ENCODE assay signal across 8 cellular contexts in the genomic region with DNA sequence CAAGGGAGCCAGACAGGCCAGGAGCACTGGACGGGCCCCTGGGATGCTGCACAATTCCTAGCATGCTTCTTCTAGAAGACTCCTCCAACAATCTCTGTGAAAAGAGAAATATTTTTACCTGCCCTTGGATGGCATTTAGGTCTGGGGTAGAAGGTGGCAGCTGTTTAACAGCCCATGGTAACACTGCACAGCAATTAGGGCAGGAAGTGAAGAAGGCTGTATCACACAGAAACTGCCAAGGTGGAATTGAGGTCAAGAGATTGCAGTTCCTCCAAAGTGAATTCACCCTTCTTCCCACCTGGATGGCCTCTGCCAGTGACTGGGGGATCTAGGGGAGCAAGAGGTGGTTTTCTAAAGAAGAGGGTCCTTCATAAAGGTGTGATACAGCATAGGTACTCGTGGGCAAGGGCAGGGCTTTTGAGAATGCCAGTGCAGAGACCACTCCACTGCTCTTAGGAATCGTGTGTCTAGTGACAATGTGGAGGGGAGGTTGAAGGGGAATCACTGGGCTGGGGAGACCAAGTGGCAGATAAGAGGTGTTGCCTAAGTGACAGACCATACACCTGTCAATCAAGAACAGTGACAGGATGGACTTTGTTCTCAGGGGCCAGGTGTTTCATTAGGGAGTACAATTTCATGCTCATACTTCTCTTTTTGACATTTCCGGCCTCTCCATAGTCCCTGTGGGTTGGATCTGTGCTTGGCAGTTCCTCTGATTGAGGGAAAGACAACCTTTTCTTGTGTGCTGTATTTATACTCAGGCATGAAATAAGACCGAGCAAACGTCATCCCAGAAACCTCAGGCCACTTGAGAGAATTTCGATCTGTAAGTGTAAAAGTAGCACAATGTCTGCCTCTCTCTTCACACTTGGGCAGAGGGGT.
DNase-seq lines count a peak whose midpoint lies in the region; ATAC-seq and TF ChIP-seq lines count a peak whose summit lies in the region.
"Had no signal": no experiment of that assay in that cellular context is flagged by ENCODE, and none has a peak within 500 bp of the region (broad histone marks: within the 10 kb centered on the region; RNA-seq: fewer than 3 reads in every experiment).

No MANE protein-coding gene starts in this region.

- H3K4me1 Mint-ChIP-seq in natural killer cell: peaks cover 39 to 46% of the 10 kb centered on the region in 2 donors

- H3K27me3 Mint-ChIP-seq in natural killer cell (ENCODE audit: low read depth in 2 of 2): peaks cover 0 to 4% of the 10 kb centered on the region in 2 donors

- H3K36me3 Mint-ChIP-seq in natural killer cell: no peaks in the 10 kb centered on the region

- H3K4me3 Mint-ChIP-seq in natural killer cell: peak overlapping the region; percentile 14

- peak overlapping the region; percentile 75 to 91 for H3K27ac Mint-ChIP-seq in natural killer cell

- no peak for TF ChIP-seq CTCF in natural killer cell (IDR thresholded peaks at IDR 0.05)

- ATAC-seq in GM18511 (IDR thresholded peaks at IDR 0.05; ENCODE audit: unreplicated experiment) (peak; percentile 90), GM21529 (IDR thresholded peaks at IDR 0.05; ENCODE audit: unreplicated experiment) (peak; percentile 71), HG03469 (IDR thresholded peaks at IDR 0.05; ENCODE audit: unreplicated experiment) (peak; percentile 74), natural killer cell (peak; percentile 81 to 87 (median 86))

- H3K9me3 Mint-ChIP-seq in natural killer cell: no peaks in the 10 kb centered on the region

- DNase-seq in natural killer cell (peak; percentile 49), HT-29 (ENCODE audit: low spot score) (no peak), NCI-H526 treated with DMSO at 0.1 percent for 48 hours (lab: John Stamatoyannopoulos, UW) (no peak), NCI-H446 treated with DMSO at 0.1 percent for 48 hours (lab: John Stamatoyannopoulos, UW) (no peak)
- DNase-seq: activated CD4-positive, alpha-beta T cell treated with anti-CD3 and anti-CD28 coated beads for 4 hours had no signal

- intact Hi-C loops in natural killer cell (cut with micrococcal nuclease): loop anchor here (1.0 to 2.0 kb wide), 3 partner anchors 52 to 165 kb away; partner anchors contain the start of gene BCL6
